Comparison of ENCODE assay signal across 2 cellular contexts in genomic region chr17:77325537-77325825, GRCh38.
TF ChIP-seq lines count a peak whose summit lies in the region.

No MANE protein-coding gene starts in this region.

TF ChIP-seq in SK-N-SH, 30 proteins besides CTCF, POLR2A, EP300 and RAD21 (continued from another document):
- TF ChIP-seq, protein P1, sequence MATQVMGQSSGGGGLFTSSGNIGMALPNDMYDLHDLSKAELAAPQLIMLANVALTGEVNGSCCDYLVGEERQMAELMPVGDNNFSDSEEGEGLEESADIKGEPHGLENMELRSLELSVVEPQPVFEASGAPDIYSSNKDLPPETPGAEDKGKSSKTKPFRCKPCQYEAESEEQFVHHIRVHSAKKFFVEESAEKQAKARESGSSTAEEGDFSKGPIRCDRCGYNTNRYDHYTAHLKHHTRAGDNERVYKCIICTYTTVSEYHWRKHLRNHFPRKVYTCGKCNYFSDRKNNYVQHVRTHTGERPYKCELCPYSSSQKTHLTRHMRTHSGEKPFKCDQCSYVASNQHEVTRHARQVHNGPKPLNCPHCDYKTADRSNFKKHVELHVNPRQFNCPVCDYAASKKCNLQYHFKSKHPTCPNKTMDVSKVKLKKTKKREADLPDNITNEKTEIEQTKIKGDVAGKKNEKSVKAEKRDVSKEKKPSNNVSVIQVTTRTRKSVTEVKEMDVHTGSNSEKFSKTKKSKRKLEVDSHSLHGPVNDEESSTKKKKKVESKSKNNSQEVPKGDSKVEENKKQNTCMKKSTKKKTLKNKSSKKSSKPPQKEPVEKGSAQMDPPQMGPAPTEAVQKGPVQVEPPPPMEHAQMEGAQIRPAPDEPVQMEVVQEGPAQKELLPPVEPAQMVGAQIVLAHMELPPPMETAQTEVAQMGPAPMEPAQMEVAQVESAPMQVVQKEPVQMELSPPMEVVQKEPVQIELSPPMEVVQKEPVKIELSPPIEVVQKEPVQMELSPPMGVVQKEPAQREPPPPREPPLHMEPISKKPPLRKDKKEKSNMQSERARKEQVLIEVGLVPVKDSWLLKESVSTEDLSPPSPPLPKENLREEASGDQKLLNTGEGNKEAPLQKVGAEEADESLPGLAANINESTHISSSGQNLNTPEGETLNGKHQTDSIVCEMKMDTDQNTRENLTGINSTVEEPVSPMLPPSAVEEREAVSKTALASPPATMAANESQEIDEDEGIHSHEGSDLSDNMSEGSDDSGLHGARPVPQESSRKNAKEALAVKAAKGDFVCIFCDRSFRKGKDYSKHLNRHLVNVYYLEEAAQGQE (IDR thresholded peaks at IDR 0.05; ENCODE audit: low read depth, low read length): no peak
- TF ChIP-seq GABPA (IDR thresholded peaks at IDR 0.05; ENCODE audit: low read depth) (no peak), RCOR1 (IDR thresholded peaks at IDR 0.05; ENCODE audit: low read length) (no peak), ZBTB33 (IDR thresholded peaks at IDR 0.05; ENCODE audit: borderline replicate concordance, low read depth) (no peak), POLR2AphosphoS5 (IDR thresholded peaks at IDR 0.05; ENCODE audit: low read depth, low read length) (no peak), USF2 (IDR thresholded peaks at IDR 0.05; ENCODE audit: borderline replicate concordance, low read depth, low read length) (no peak)
TF ChIP-seq in SK-N-SH: peak in this region for 0.

TF ChIP-seq in SK-N-SH treated with all-trans-retinoic acid at 6 μM for 48 hours, 23 proteins besides CTCF, POLR2A, EP300 and RAD21 (continued from another document):
- TF ChIP-seq, protein P2, sequence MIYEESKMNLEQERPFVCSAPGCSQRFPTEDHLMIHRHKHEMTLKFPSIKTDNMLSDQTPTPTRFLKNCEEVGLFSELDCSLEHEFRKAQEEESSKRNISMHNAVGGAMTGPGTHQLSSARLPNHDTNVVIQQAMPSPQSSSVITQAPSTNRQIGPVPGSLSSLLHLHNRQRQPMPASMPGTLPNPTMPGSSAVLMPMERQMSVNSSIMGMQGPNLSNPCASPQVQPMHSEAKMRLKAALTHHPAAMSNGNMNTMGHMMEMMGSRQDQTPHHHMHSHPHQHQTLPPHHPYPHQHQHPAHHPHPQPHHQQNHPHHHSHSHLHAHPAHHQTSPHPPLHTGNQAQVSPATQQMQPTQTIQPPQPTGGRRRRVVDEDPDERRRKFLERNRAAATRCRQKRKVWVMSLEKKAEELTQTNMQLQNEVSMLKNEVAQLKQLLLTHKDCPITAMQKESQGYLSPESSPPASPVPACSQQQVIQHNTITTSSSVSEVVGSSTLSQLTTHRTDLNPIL (CRISPR knock-in tag; IDR thresholded peaks at IDR 0.05; ENCODE audit: low read depth): no peak
- TF ChIP-seq TCF4 (CRISPR knock-in tag; IDR thresholded peaks at IDR 0.05; ENCODE audit: borderline replicate concordance) (no peak), ESRRG (CRISPR knock-in tag; IDR thresholded peaks at IDR 0.05) (no peak), TOX (CRISPR knock-in tag; IDR thresholded peaks at IDR 0.05; ENCODE audit: borderline replicate concordance) (no peak), ZNF8 (CRISPR knock-in tag; IDR thresholded peaks at IDR 0.05) (no peak), POU6F1 (CRISPR knock-in tag; IDR thresholded peaks at IDR 0.05; ENCODE audit: borderline replicate concordance, low read depth) (no peak), BACH2 (CRISPR knock-in tag; IDR thresholded peaks at IDR 0.05; ENCODE audit: borderline replicate concordance) (no peak), RARB (CRISPR knock-in tag; IDR thresholded peaks at IDR 0.05) (no peak), PPARA (CRISPR knock-in tag; IDR thresholded peaks at IDR 0.05; ENCODE audit: borderline replicate concordance) (no peak), SNAI2 (CRISPR knock-in tag; IDR thresholded peaks at IDR 0.05) (no peak)
